21 cellular contexts compared by ENCODE assay signal in genomic region chr3:142281474-142281873, GRCh38.
"Had no signal": no experiment of that assay in that cellular context is flagged by ENCODE, and none has a peak within 500 bp of the region (broad histone marks: within the 10 kb centered on the region; RNA-seq: fewer than 3 reads in every experiment).

No MANE protein-coding gene starts in this region.

- H3K4me3 ChIP-seq: Peyer's patch had no signal

- H3K4me2 ChIP-seq: KMS-11 had no signal

- H3K9ac ChIP-seq: KMS-11 had no signal

- ATAC-seq: activated naive CD4-positive, alpha-beta T cell treated with anti-CD3 and anti-CD28 coated beads, Interleukin-2, amount 50 U/mL, for 72 hours; activated naive CD8-positive, alpha-beta T cell treated with anti-CD3 and anti-CD28 coated beads, Interleukin-2, amount 50 U/mL, for 24 hours; activated T-cell treated with anti-CD3 and anti-CD28 coated beads, Interleukin-2, amount 50 U/mL, for 4 hours; WTC11 had no signal

- H3K36me3 ChIP-seq: Peyer's patch had no signal

- H3K27ac ChIP-seq: KMS-11, Peyer's patch, RWPE1 had no signal

- DNase-seq: activated CD4-positive, alpha-beta T cell treated with anti-CD3 and anti-CD28 coated beads for 48 hours; activated CD4-positive, alpha-beta T cell treated with anti-CD3 and anti-CD28 coated beads, Interleukin-2, amount 50 U/mL, for 4 hours; activated CD4-positive, CD25-positive, alpha-beta regulatory T cell treated with anti-CD3 and anti-CD28 coated beads, Interleukin-2, amount 50 U/mL, for 72 hours; activated CD8-positive, alpha-beta memory T cell treated with anti-CD3 and anti-CD28 coated beads for 24 hours; activated effector memory CD4-positive, alpha-beta T cell treated with anti-CD3 and anti-CD28 coated beads, Interleukin-2, amount 50 U/mL, for 16 hours; activated naive CD4-positive, alpha-beta T cell treated with Interleukin-2 at 50 U/mL for 16 hours; activated naive CD8-positive, alpha-beta T cell treated with anti-CD3 and anti-CD28 coated beads, Interleukin-2, amount 50 U/mL, for 24 hours; activated T-cell treated with anti-CD3 and anti-CD28 coated beads, Interleukin-2, amount 50 U/mL, for 4 hours; amygdala; NCI-H1048; NCI-H146; NCI-H187 treated with DMSO at 0.1 percent for 48 hours; NCI-H2081 treated with DMSO at 0.1 percent for 48 hours; NCI-H446; NCI-H524; Peyer's patch; Right ventricle myocardium superior had no signal

- H3K4me1 ChIP-seq: Peyer's patch had no signal

- H3K27me3 ChIP-seq: Peyer's patch had no signal

- H3K9me3 ChIP-seq: Peyer's patch had no signal
